Comparison of ENCODE assay signal across 18 cellular contexts in the genomic region with DNA sequence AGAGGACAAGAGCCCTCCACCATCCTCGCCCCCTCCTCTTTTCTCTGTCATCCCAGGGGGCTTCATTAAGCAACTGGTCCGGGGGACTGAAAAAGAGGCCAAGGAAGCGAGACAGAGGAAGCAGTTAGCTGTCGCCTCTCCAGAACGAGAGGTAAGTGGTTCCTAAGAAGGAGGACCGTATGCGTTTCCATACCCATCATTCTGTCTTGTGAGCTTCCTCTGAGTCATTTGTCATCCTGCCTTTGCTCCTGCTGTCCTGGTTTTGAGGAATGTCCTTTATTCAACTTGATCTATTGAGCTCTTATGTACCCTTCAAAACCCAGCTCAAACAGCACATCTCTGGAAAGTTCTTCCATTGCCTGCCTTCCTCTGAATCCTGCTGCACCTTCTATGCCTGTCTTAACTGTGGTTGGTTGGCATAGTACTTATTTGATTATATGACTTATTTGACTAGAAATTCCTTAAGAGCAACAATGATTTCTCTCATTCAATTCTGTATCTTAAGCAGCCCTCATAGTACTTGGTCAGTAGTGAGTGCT. TPM values are rescaled to one million over a fixed set of nuclear protein-coding genes. Genes with fewer than 3 reads are reported as not detected.
"Had no signal": no experiment of that assay in that cellular context is flagged by ENCODE, and none has a peak within 500 bp of the region (broad histone marks: within the 10 kb centered on the region; RNA-seq: fewer than 3 reads in every experiment).

No MANE protein-coding gene starts in this region.

- H3K4me3 ChIP-seq: coronary artery, skin epidermis, thoracic aorta had no signal

- ATAC-seq: activated CD8-positive, alpha-beta memory T cell treated with anti-CD3 and anti-CD28 coated beads, Interleukin-2, amount 10 ng/mL, durations not matched to agents 7 days and 5 days; activated T-cell treated with anti-CD3 and anti-CD28 coated beads, Interleukin-2, amount 50 U/mL, for 4 hours; stimulated activated naive CD8-positive, alpha-beta T cell treated with anti-CD3 and anti-CD28 coated beads, Interleukin-15, amount 100 ng/mL, for 72 hours had no signal

- FAIRE-seq: TTC549 had no signal

- H3K27ac ChIP-seq: epithelial cell of prostate, skin epidermis, thoracic aorta had no signal

- DNase-seq: activated CD4-positive, alpha-beta T cell treated with anti-CD3 and anti-CD28 coated beads, Interleukin-2, amount 50 U/mL, for 4 hours; activated CD8-positive, alpha-beta memory T cell treated with anti-CD3 and anti-CD28 coated beads, Interleukin-2, amount 10 ng/mL, durations not matched to agents 7 days and 5 days; activated gamma-delta T cell; activated naive CD8-positive, alpha-beta T cell treated with anti-CD3 and anti-CD28 coated beads for 36 hours; activated T-cell treated with anti-CD3 and anti-CD28 coated beads, Interleukin-2, amount 50 U/mL, for 4 hours; aorta; caudate nucleus; effector CD8-positive, alpha-beta T cell; immature natural killer cell; stimulated activated CD4-positive, alpha-beta T cell treated with anti-CD3 and anti-CD28 coated beads, Interleukin-4, amount 100 ng/mL, for 4 hours; stimulated activated naive CD8-positive, alpha-beta T cell treated with anti-CD3 and anti-CD28 coated beads, Interleukin-15, amount 100 ng/mL, for 72 hours; T-helper 2 cell had no signal

RNA-seq across cellular contexts. Expression of a gene that starts 21.3 kb away (rescaled TPM):
- total RNA-seq: osteocyte had no signal
- polyA plus RNA-seq: immature natural killer cell had no signal
